Comparison of ENCODE assay signal across 2 cellular contexts in genomic region chr11:65857500-65858353, GRCh38.
TF ChIP-seq lines count a peak whose summit lies in the region.

Gene CFL1 (minus strand): TSS chr11:65858180. CDS start chr11:65858099, 81 bp downstream.

TF ChIP-seq in HCT116, 20 proteins besides CTCF, POLR2A, EP300 and RAD21:
- TF ChIP-seq, protein P1, sequence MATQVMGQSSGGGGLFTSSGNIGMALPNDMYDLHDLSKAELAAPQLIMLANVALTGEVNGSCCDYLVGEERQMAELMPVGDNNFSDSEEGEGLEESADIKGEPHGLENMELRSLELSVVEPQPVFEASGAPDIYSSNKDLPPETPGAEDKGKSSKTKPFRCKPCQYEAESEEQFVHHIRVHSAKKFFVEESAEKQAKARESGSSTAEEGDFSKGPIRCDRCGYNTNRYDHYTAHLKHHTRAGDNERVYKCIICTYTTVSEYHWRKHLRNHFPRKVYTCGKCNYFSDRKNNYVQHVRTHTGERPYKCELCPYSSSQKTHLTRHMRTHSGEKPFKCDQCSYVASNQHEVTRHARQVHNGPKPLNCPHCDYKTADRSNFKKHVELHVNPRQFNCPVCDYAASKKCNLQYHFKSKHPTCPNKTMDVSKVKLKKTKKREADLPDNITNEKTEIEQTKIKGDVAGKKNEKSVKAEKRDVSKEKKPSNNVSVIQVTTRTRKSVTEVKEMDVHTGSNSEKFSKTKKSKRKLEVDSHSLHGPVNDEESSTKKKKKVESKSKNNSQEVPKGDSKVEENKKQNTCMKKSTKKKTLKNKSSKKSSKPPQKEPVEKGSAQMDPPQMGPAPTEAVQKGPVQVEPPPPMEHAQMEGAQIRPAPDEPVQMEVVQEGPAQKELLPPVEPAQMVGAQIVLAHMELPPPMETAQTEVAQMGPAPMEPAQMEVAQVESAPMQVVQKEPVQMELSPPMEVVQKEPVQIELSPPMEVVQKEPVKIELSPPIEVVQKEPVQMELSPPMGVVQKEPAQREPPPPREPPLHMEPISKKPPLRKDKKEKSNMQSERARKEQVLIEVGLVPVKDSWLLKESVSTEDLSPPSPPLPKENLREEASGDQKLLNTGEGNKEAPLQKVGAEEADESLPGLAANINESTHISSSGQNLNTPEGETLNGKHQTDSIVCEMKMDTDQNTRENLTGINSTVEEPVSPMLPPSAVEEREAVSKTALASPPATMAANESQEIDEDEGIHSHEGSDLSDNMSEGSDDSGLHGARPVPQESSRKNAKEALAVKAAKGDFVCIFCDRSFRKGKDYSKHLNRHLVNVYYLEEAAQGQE (IDR thresholded peaks at IDR 0.05; ENCODE audit: low read depth) = no peak
- TF ChIP-seq POLR2AphosphoS5 (IDR thresholded peaks at IDR 0.05; ENCODE audit: low read depth, low read length) (peak; percentile 99), ZFX (IDR thresholded peaks at IDR 0.05) (peak; percentile 75)
TF ChIP-seq in HCT116: peak in this region for 2.

TF ChIP-seq in SK-N-SH, 30 proteins besides CTCF, POLR2A, EP300 and RAD21 (continued from another document):
- TF ChIP-seq USF2 (IDR thresholded peaks at IDR 0.05; ENCODE audit: borderline replicate concordance, low read depth, low read length) (no peak), FOXM1 (IDR thresholded peaks at IDR 0.05; ENCODE audit: low read depth) (no peak), FOXJ3 (CRISPR knock-in tag; IDR thresholded peaks at IDR 0.05) (no peak), RXRA (IDR thresholded peaks at IDR 0.05; ENCODE audit: borderline replicate concordance, low read depth) (no peak), MEF2A (IDR thresholded peaks at IDR 0.05; ENCODE audit: borderline replicate concordance, low read depth) (no peak), IRF3 (IDR thresholded peaks at IDR 0.05; ENCODE audit: low read depth, low read length) (no peak), ELF1 (IDR thresholded peaks at IDR 0.05) (peak; percentile 68), SMC3 (IDR thresholded peaks at IDR 0.05; ENCODE audit: low read depth, low read length) (no peak), RFX5 (IDR thresholded peaks at IDR 0.05; ENCODE audit: low read length) (no peak), TCF12 (IDR thresholded peaks at IDR 0.05) (no peak), TEAD4 (IDR thresholded peaks at IDR 0.05; ENCODE audit: borderline replicate concordance, insufficient read depth) (no peak), RCOR1 (IDR thresholded peaks at IDR 0.05; ENCODE audit: low read length) (no peak), EZH2phosphoT487 (IDR thresholded peaks at IDR 0.05; ENCODE audit: borderline replicate concordance, low read depth) (no peak), NFIC (IDR thresholded peaks at IDR 0.05; ENCODE audit: borderline replicate concordance) (no peak), MAX (IDR thresholded peaks at IDR 0.05; ENCODE audit: low read depth) (no peak; the same call in 1 of the 2 replicates)
- TF ChIP-seq, protein P2, sequence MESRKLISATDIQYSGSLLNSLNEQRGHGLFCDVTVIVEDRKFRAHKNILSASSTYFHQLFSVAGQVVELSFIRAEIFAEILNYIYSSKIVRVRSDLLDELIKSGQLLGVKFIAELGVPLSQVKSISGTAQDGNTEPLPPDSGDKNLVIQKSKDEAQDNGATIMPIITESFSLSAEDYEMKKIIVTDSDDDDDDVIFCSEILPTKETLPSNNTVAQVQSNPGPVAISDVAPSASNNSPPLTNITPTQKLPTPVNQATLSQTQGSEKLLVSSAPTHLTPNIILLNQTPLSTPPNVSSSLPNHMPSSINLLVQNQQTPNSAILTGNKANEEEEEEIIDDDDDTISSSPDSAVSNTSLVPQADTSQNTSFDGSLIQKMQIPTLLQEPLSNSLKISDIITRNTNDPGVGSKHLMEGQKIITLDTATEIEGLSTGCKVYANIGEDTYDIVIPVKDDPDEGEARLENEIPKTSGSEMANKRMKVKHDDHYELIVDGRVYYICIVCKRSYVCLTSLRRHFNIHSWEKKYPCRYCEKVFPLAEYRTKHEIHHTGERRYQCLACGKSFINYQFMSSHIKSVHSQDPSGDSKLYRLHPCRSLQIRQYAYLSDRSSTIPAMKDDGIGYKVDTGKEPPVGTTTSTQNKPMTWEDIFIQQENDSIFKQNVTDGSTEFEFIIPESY (IDR thresholded peaks at IDR 0.05; ENCODE audit: borderline replicate concordance, low read depth) = 0 out of 2 replicates have a peak, but pooled peaks have one; percentile 16
- TF ChIP-seq, protein P3, sequence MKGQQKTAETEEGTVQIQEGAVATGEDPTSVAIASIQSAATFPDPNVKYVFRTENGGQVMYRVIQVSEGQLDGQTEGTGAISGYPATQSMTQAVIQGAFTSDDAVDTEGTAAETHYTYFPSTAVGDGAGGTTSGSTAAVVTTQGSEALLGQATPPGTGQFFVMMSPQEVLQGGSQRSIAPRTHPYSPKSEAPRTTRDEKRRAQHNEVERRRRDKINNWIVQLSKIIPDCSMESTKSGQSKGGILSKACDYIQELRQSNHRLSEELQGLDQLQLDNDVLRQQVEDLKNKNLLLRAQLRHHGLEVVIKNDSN (IDR thresholded peaks at IDR 0.05; ENCODE audit: borderline replicate concordance, low read depth) = 0 out of 2 replicates have a peak, but pooled peaks have one; percentile 16
- TF ChIP-seq, protein P4, sequence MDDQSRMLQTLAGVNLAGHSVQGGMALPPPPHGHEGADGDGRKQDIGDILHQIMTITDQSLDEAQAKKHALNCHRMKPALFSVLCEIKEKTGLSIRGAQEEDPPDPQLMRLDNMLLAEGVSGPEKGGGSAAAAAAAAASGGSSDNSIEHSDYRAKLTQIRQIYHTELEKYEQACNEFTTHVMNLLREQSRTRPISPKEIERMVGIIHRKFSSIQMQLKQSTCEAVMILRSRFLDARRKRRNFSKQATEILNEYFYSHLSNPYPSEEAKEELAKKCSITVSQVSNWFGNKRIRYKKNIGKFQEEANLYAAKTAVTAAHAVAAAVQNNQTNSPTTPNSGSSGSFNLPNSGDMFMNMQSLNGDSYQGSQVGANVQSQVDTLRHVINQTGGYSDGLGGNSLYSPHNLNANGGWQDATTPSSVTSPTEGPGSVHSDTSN (IDR thresholded peaks at IDR 0.05) = no peak; the same call in 1 of the 2 replicates
- TF ChIP-seq, protein P1 (IDR thresholded peaks at IDR 0.05; ENCODE audit: low read depth, low read length) = peak; percentile 74; the same call in 1 of the 2 replicates
